Comparison of ENCODE assay signal across 21 cellular contexts in genomic region chr1:67189953-67190352, GRCh38. TPM values are rescaled to one million over a fixed set of nuclear protein-coding genes. Genes with fewer than 3 reads are reported as not detected.
A peak's percentile ranks its signal among the peaks of the same experiment; 100 is the strongest.
DNase-seq lines count a peak whose midpoint lies in the region; ATAC-seq and TF ChIP-seq lines count a peak whose summit lies in the region.
"Had no signal": no experiment of that assay in that cellular context is flagged by ENCODE, and none has a peak within 500 bp of the region (broad histone marks: within the 10 kb centered on the region; RNA-seq: fewer than 3 reads in every experiment).

No MANE protein-coding gene starts in this region.

- H3K9me3 Mint-ChIP-seq in activated T-helper 17 cell treated with anti-CD3 and anti-CD28 coated beads, Interleukin-2, amount 50 U/mL, for 72 hours: no peaks in the 10 kb centered on the region
- H3K9me3 Mint-ChIP-seq: activated B cell treated with CpG ODN at 0.5 μM for 24 hours, GM23338, IgD-negative memory B cell had no signal

- H3K27ac ChIP-seq in colonic mucosa: no peak overlapping the region
- no peak overlapping the region for H3K27ac ChIP-seq in body of pancreas
- H3K27ac ChIP-seq: SJSA1 had no signal

- peaks cover 45% of the 10 kb centered on the region for H3K36me3 Mint-ChIP-seq in activated T-helper 17 cell treated with anti-CD3 and anti-CD28 coated beads, Interleukin-2, amount 50 U/mL, for 72 hours (ENCODE audit: low read depth)
- H3K36me3 Mint-ChIP-seq: IgD-negative memory B cell had no signal

- 61 to 73% methylated on average over 3 of the region's 3 CpGs for WGBS in body of pancreas, 2 donors

- intact Hi-C loops in colonic mucosa (cut with DNase I): no loop called here
- intact Hi-C loops in body of pancreas (cut with DNase I): no loop called here

- peaks cover 8% of the 10 kb centered on the region for H3K4me1 Mint-ChIP-seq in activated T-helper 17 cell treated with anti-CD3 and anti-CD28 coated beads, Interleukin-2, amount 50 U/mL, for 72 hours
- H3K4me1 Mint-ChIP-seq: activated B cell treated with CpG ODN at 0.5 μM for 24 hours, GM23338, IgD-negative memory B cell had no signal

- H3K9me3 ChIP-seq in colonic mucosa: no peaks in the 10 kb centered on the region
- no peaks in the 10 kb centered on the region for H3K9me3 ChIP-seq in body of pancreas
- H3K9me3 ChIP-seq: SJSA1 had no signal

- H3K4me1 ChIP-seq in colonic mucosa (no peaks in the 10 kb centered on the region), body of pancreas (no peaks in the 10 kb centered on the region)
- H3K4me1 ChIP-seq: SJSA1 had no signal

- no peak for TF ChIP-seq POLR2A in body of pancreas (IDR thresholded peaks at IDR 0.05)

- peak; percentile 41 for DNase-seq in stimulated activated CD4-positive, alpha-beta T cell treated with anti-CD3 and anti-CD28 coated beads, Interleukin-15, amount 100 ng/mL, for 24 hours
- DNase-seq in stimulated activated CD4-positive, alpha-beta T cell treated with anti-CD3 and anti-CD28 coated beads, Interleukin-2, amount 100 ng/mL, for 48 hours: no peak
- DNase-seq in DMS 273 treated with DMSO at 0.1 percent for 48 hours (lab: John Stamatoyannopoulos, UW) (no peak), colonic mucosa (no peak), body of pancreas (no peak), amniotic stem cell (lab: John Stamatoyannopoulos, UW) (no peak)
- DNase-seq: activated B cell treated with CpG ODN at 0.5 μM for 24 hours; activated CD8-positive, alpha-beta memory T cell treated with anti-CD3 and anti-CD28 coated beads, Interleukin-2, amount 50 U/mL, for 4 hours; foreskin fibroblast; NCI-H187; NCI-H226; nucleus accumbens; T-helper 2 cell had no signal

- H3K27ac Mint-ChIP-seq in activated T-helper 17 cell treated with anti-CD3 and anti-CD28 coated beads, Interleukin-2, amount 50 U/mL, for 72 hours: no peak overlapping the region
- H3K27ac Mint-ChIP-seq: activated B cell treated with CpG ODN at 0.5 μM for 24 hours, GM23338, IgD-negative memory B cell had no signal

- H3K9ac ChIP-seq in colonic mucosa (ENCODE audit: low read depth in 2 of 2, low read length in 2 of 2): no peak overlapping the region

- no peaks in the 10 kb centered on the region for H3K27me3 ChIP-seq in colonic mucosa
- H3K27me3 ChIP-seq in body of pancreas: no peaks in the 10 kb centered on the region
- H3K27me3 ChIP-seq: SJSA1 had no signal

- peak; percentile 31 for ATAC-seq in HG02798 (IDR thresholded peaks at IDR 0.05; ENCODE audit: poor library complexity, unreplicated experiment)
- ATAC-seq in activated T-helper 17 cell treated with anti-CD3 and anti-CD28 coated beads, Interleukin-2, amount 50 U/mL, for 72 hours (replicated peaks): peak; percentile 46
- no peak for ATAC-seq in body of pancreas
- ATAC-seq: GM23338 had no signal

- no peak overlapping the region for H3K4me3 Mint-ChIP-seq in activated T-helper 17 cell treated with anti-CD3 and anti-CD28 coated beads, Interleukin-2, amount 50 U/mL, for 72 hours
- H3K4me3 Mint-ChIP-seq: activated B cell treated with CpG ODN at 0.5 μM for 24 hours, GM23338, IgD-negative memory B cell had no signal

- TF ChIP-seq CTCF in colonic mucosa (IDR thresholded peaks at IDR 0.05) (no peak), body of pancreas (IDR thresholded peaks at IDR 0.05) (no peak)

- no peaks in the 10 kb centered on the region for H3K27me3 Mint-ChIP-seq in activated T-helper 17 cell treated with anti-CD3 and anti-CD28 coated beads, Interleukin-2, amount 50 U/mL, for 72 hours
- H3K27me3 Mint-ChIP-seq: activated B cell treated with CpG ODN at 0.5 μM for 24 hours had no signal

- H3K4me3 ChIP-seq in colonic mucosa (no peak overlapping the region), body of pancreas (no peak overlapping the region)
- H3K4me3 ChIP-seq: GM23338, lung, SJSA1 had no signal

- H3K36me3 ChIP-seq in colonic mucosa (no peaks in the 10 kb centered on the region), body of pancreas (replicated peaks in 1 of 2; ENCODE audit: insufficient read depth in 1 of 2, low read depth in 2 of 2) (no peaks in the 10 kb centered on the region)
- H3K36me3 ChIP-seq: SJSA1 had no signal

RNA-seq across cellular contexts. Expression of gene IL23R, which starts 23.7 kb away (rescaled TPM):
- 10 to 100 TPM; 15.2 to 20.1 TPM for total RNA-seq in activated T-helper 17 cell treated with anti-CD3 and anti-CD28 coated beads, Interleukin-2, amount 50 U/mL, for 72 hours
- total RNA-seq in colonic mucosa: 1 to 10 TPM; 1.2 to 1.3 TPM
- total RNA-seq in body of pancreas: under 1 TPM in 1 of 2 donors, not detected in 1; 0.26 TPM
- total RNA-seq: activated B cell treated with CpG ODN at 0.5 μM for 24 hours, Daoy, dermis microvascular lymphatic vessel endothelial cell, GM23338, SJSA1 had no signal

RNA-seq across cellular contexts. Expression of gene C1orf141, which starts 55.2 kb away (rescaled TPM):
- total RNA-seq in activated T-helper 17 cell treated with anti-CD3 and anti-CD28 coated beads, Interleukin-2, amount 50 U/mL, for 72 hours: under 1 TPM; 0.71 to 0.82 TPM
- total RNA-seq in colonic mucosa (not detected), body of pancreas (not detected)
- total RNA-seq: activated B cell treated with CpG ODN at 0.5 μM for 24 hours, Daoy, dermis microvascular lymphatic vessel endothelial cell, GM23338, SJSA1 had no signal

Comparison
In these comparisons a context has a peak if more than half of its experiments do, and no peak if none do; other contexts are left out.
1. RNA of gene IL23R, which starts 23.7 kb away (total RNA-seq): 15.2 to 20.1 TPM in activated T-helper 17 cell treated with anti-CD3 and anti-CD28 coated beads, Interleukin-2, amount 50 U/mL, for 72 hours; 1.2 to 1.3 TPM in colonic mucosa and 0.26 TPM in body of pancreas; every median in the first group is over 4 times any median in the second.